In genomic region chr14:51398898-51399297, GRCh38 we compare ENCODE assay signal across 12 cellular contexts.
A peak's percentile ranks its signal among the peaks of the same experiment; 100 is the strongest.
DNase-seq lines count a peak whose midpoint lies in the region; ATAC-seq and TF ChIP-seq lines count a peak whose summit lies in the region.
"Had no signal": no experiment of that assay in that cellular context is flagged by ENCODE, and none has a peak within 500 bp of the region (broad histone marks: within the 10 kb centered on the region; RNA-seq: fewer than 3 reads in every experiment).

No MANE protein-coding gene starts in this region.

- peak overlapping the region; percentile 95 for H3K27ac ChIP-seq in PC-9

- no peak for ATAC-seq in GM19455 (IDR thresholded peaks at IDR 0.05; ENCODE audit: unreplicated experiment)
- ATAC-seq: activated CD4-positive, alpha-beta T cell treated with anti-CD3 and anti-CD28 coated beads for 36 hours; sciatic nerve had no signal

- H3K27me3 Mint-ChIP-seq in osteocyte (ENCODE audit: unreplicated experiment): no peaks in the 10 kb centered on the region

- H3K36me3 Mint-ChIP-seq in osteocyte (ENCODE audit: unreplicated experiment): no peaks in the 10 kb centered on the region

- no peaks in the 10 kb centered on the region for H3K27me3 ChIP-seq in PC-9 (ENCODE audit: insufficient read depth, low read depth)

- POLR2A ChIA-PET in PC-9 (lab: Charles Lee; ENCODE audit: unreplicated experiment): interaction anchor here (0.6 to 0.8 kb wide), 4 partner anchors 51 to 279 kb away, joined by 5 to 14 read pairs (median 6); no protein-coding TSS in a partner anchor

- no peak overlapping the region for H2AFZ ChIP-seq in PC-9

- H3K9me3 ChIP-seq in PC-9 (ENCODE audit: insufficient read depth, low read depth): no peaks in the 10 kb centered on the region

- peaks cover 48% of the 10 kb centered on the region for H3K4me1 Mint-ChIP-seq in osteocyte (ENCODE audit: unreplicated experiment)
- H3K4me1 Mint-ChIP-seq: activated CD4-positive, alpha-beta T cell treated with anti-CD3 and anti-CD28 coated beads for 36 hours had no signal

- no peaks in the 10 kb centered on the region for H3K9me2 ChIP-seq in PC-9 (ENCODE audit: insufficient read depth)

- H3K4me3 ChIP-seq in PC-9 (no peak overlapping the region), epithelial cell of proximal tubule (ENCODE audit: low read depth, low read length) (no peak overlapping the region)

- H3K4me2 ChIP-seq in PC-9: peak overlapping the region; percentile 72

- no peak overlapping the region for H3K4me3 Mint-ChIP-seq in osteocyte (ENCODE audit: unreplicated experiment)
- H3K4me3 Mint-ChIP-seq: activated CD4-positive, alpha-beta T cell treated with anti-CD3 and anti-CD28 coated beads for 36 hours had no signal

- peak; percentile 92 for DNase-seq in EL
- peak; percentile 52 to 72 for DNase-seq in PC-9
- DNase-seq in epithelial cell of proximal tubule (ENCODE audit: low read depth): peak; percentile 53
- no peak for DNase-seq in osteocyte (ENCODE audit: extremely low spot score, unreplicated experiment)
- no peak for DNase-seq in UCSD-AML1 (lab: John Stamatoyannopoulos, UW; ENCODE audit: unreplicated experiment)
- DNase-seq in mucosa of gallbladder (ENCODE audit: low spot score): no peak
- DNase-seq in NAMALWA (ENCODE audit: low spot score): no peak
- DNase-seq: activated CD4-positive, alpha-beta T cell treated with anti-CD3 and anti-CD28 coated beads for 36 hours; NCI-H1417; RPMI8226 had no signal

- H3F3A ChIP-seq in PC-9 (ENCODE audit: insufficient read depth, low read depth): peaks cover 33% of the 10 kb centered on the region

- no peaks in the 10 kb centered on the region for H3K9me3 Mint-ChIP-seq in osteocyte (ENCODE audit: unreplicated experiment)

- intact Hi-C loops in PC-9 (cut with micrococcal nuclease; ENCODE audit: unreplicated experiment): loop anchor here (5.0 kb wide), 2 partner anchors 107 to 238 kb away; no protein-coding TSS in a partner anchor

- no peaks in the 10 kb centered on the region for H4K20me1 ChIP-seq in PC-9 (ENCODE audit: insufficient read depth)

- TF ChIP-seq CTCF in PC-9 (conservative IDR thresholded peaks at IDR 0.05) (no peak), epithelial cell of proximal tubule (conservative IDR thresholded peaks at IDR 0.05; ENCODE audit: low read depth, low read length) (peak; percentile 19), osteocyte (IDR thresholded peaks at IDR 0.05) (no peak)

- peaks cover 60% of the 10 kb centered on the region for H3K4me1 ChIP-seq in PC-9 (replicated peaks; ENCODE audit: insufficient read depth)

- H3K27ac Mint-ChIP-seq in osteocyte (ENCODE audit: unreplicated experiment): peak overlapping the region; percentile 36
- H3K27ac Mint-ChIP-seq: activated CD4-positive, alpha-beta T cell treated with anti-CD3 and anti-CD28 coated beads for 36 hours had no signal

- H3K36me3 ChIP-seq in PC-9 (ENCODE audit: low read depth): no peaks in the 10 kb centered on the region

- CTCF ChIA-PET in PC-9 (lab: Charles Lee): interaction anchor here (1.0 kb wide), 1 partner anchor 47 kb away, joined by 4 read pairs; no protein-coding TSS in a partner anchor

- BruUV-seq in PC-9 (replicated peaks; lab: Mats Ljungman, UMichigan): no TSS peak

- no peaks in the 10 kb centered on the region for H3K79me2 ChIP-seq in PC-9 (ENCODE audit: low read depth)

Comparison
In these comparisons a context has a peak if more than half of its experiments do, and no peak if none do; other contexts are left out.
1. DNase-seq: peak in EL (single experiment), PC-9 (2 of 2) and epithelial cell of proximal tubule (single experiment); none in osteocyte (single experiment), UCSD-AML1 (single experiment), mucosa of gallbladder (single experiment) and NAMALWA (single experiment).